15 cellular contexts compared by ENCODE assay signal in the genomic region with DNA sequence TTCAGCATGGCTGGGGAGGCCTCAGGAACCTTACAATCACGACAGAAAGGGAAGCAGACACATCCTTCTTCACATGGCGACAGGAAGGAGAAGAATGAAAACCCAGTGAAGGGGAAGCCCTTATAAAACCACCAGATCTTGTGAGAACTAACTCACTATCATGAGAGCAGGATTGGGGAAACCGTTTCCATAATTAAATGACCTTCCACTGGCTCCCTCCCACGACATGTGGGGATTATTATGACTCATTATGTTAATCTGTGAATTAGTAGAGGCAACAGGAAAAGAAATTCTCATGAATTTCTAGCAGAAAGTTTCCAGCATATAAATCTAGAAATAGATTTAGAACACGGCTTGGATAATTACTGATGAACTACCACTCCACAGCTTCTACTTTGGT.
DNase-seq lines count a peak whose midpoint lies in the region; ATAC-seq, FAIRE-seq and TF ChIP-seq lines count a peak whose summit lies in the region.
"Had no signal": no experiment of that assay in that cellular context is flagged by ENCODE, and none has a peak within 500 bp of the region (broad histone marks: within the 10 kb centered on the region; RNA-seq: fewer than 3 reads in every experiment).

No MANE protein-coding gene starts in this region.

- intact Hi-C loops in HepG2 (cut with micrococcal nuclease; ENCODE audit: unreplicated experiment) = loop anchor here (5.0 kb wide), 4 partner anchors 78 to 187 kb away; no protein-coding TSS in a partner anchor

- H2BK5ac ChIP-seq in H9 (ENCODE audit: insufficient read length, low read length) = no peak overlapping the region

- no peak overlapping the region for H3K14ac ChIP-seq in H9 (ENCODE audit: insufficient read depth, low read length)

- no peak overlapping the region for H3K4ac ChIP-seq in H9 (ENCODE audit: low read depth, low read length)

- H3K9me3 Mint-ChIP-seq in H9 (no peaks in the 10 kb centered on the region), endothelial cell (ENCODE audit: unreplicated experiment) (no peaks in the 10 kb centered on the region)

- H3K23ac ChIP-seq in H9 (ENCODE audit: insufficient read length, low read depth, low read length) = no peak overlapping the region

- CTCF ChIA-PET in HepG2 (lab: Yijun Ruan, JAX; ENCODE audit: low intra/inter-chr PET ratio, low total read pairs) = no interaction called here

- no peak overlapping the region for H3K4me3 ChIP-seq in HepG2 (replicated peaks in 1 of 3; ENCODE audit: insufficient read depth in 1 of 3, low read depth in 2 of 3, low read length in 3 of 3)
- H3K4me3 ChIP-seq: A549 had no signal

- no peak overlapping the region for H3K56ac ChIP-seq in H9 (ENCODE audit: insufficient read length, low read depth, low read length)

- peak overlapping the region in 2 of 3 experiments; percentile 27 to 47; a peak in 2 of 7 replicates for H3K27ac Mint-ChIP-seq in H9
- peak overlapping the region; percentile 98 for H3K27ac Mint-ChIP-seq in endothelial cell (ENCODE audit: unreplicated experiment)
- H3K27ac Mint-ChIP-seq: CD8-positive, alpha-beta memory T cell had no signal

- H3K27me3 ChIP-seq in H9 (ENCODE audit: insufficient read depth, low read length) = no peaks in the 10 kb centered on the region
- no peaks in the 10 kb centered on the region for H3K27me3 ChIP-seq in HepG2 (ENCODE audit: control insufficient read depth in 1 of 2, insufficient read depth in 2 of 2, low read length in 2 of 2)

- H3K4me1 ChIP-seq in H9 (ENCODE audit: insufficient read depth, low read length) = no peaks in the 10 kb centered on the region
- H3K4me1 ChIP-seq in HepG2 (ENCODE audit: insufficient read depth, low read length) = peaks cover 52% of the 10 kb centered on the region
- H3K4me1 ChIP-seq: A549 had no signal

- FAIRE-seq in HepG2 (lab: Jason Lieb, UNC) = no peak
- FAIRE-seq: A549, GM12892 had no signal

- no peak for TF ChIP-seq EP300 in HepG2 (IDR thresholded peaks at IDR 0.05; ENCODE audit: low read depth in 2 of 2, low read length in 2 of 2)
- no peak for TF ChIP-seq EP300 in HepG2 (CRISPR knock-in tag; IDR thresholded peaks at IDR 0.05; ENCODE audit: borderline replicate concordance)

- no peak overlapping the region for H3K4me2 ChIP-seq in H9 (ENCODE audit: insufficient read depth, insufficient read length, low read length)
- H3K4me2 ChIP-seq in HepG2 (ENCODE audit: low read depth, low read length) = no peak overlapping the region
- H3K4me2 ChIP-seq: A549, KMS-11 had no signal

- no peak overlapping the region for H2BK20ac ChIP-seq in H9 (ENCODE audit: low read depth, low read length, poor library complexity, severe bottlenecking)

- TF ChIP-seq CTCF in H9 (conservative IDR thresholded peaks at IDR 0.05) (no peak), endothelial cell (IDR thresholded peaks at IDR 0.05; ENCODE audit: unreplicated experiment) (no peak), HepG2 (CRISPR knock-in tag; IDR thresholded peaks at IDR 0.05) (no peak)

- H4K8ac ChIP-seq in H9 (replicated peaks; ENCODE audit: insufficient read length, low read depth, low read length) = no peak overlapping the region

- POLR2A ChIA-PET in HepG2 (lab: Yijun Ruan, JAX) = no interaction called here

- H2AK5ac ChIP-seq in H9 (ENCODE audit: insufficient read length, low read length) = no peak overlapping the region

- H3K27me3 Mint-ChIP-seq in H9 (ENCODE audit: low read depth) (no peaks in the 10 kb centered on the region), endothelial cell (ENCODE audit: unreplicated experiment) (peaks cover 6% of the 10 kb centered on the region)
- H3K27me3 Mint-ChIP-seq: CD8-positive, alpha-beta memory T cell had no signal

- H3K27ac ChIP-seq in H9 (ENCODE audit: insufficient read length, low read depth, low read length) (no peak overlapping the region), HepG2 (ENCODE audit: extremely low read length, insufficient read depth, low read length) (no peak overlapping the region)
- H3K27ac ChIP-seq: A549, KMS-11 had no signal

- H4K20me1 ChIP-seq in H9 (ENCODE audit: control insufficient read depth, insufficient read depth, insufficient read length) (no peaks in the 10 kb centered on the region), HepG2 (ENCODE audit: insufficient read depth, low read length) (no peaks in the 10 kb centered on the region)

- H3K79me1 ChIP-seq in H9 (ENCODE audit: insufficient read depth, low read depth, low read length, poor library complexity, severe bottlenecking) = no peaks in the 10 kb centered on the region

- no peaks in the 10 kb centered on the region; a peak in 1 of 7 replicates for H3K36me3 Mint-ChIP-seq in H9 (ENCODE audit: insufficient read depth in 1 of 3, low read depth in 3 of 3)
- peaks cover 4% of the 10 kb centered on the region for H3K36me3 Mint-ChIP-seq in endothelial cell (ENCODE audit: low read depth, unreplicated experiment)
- H3K36me3 Mint-ChIP-seq: CD14-positive monocyte; CD8-positive, alpha-beta memory T cell had no signal

- no peak for DNase-seq in H9
- DNase-seq in endothelial cell (ENCODE audit: low spot score) = peak; percentile 15
- DNase-seq in HepG2 (ENCODE audit: low spot score) = no peak
- DNase-seq in CD1c-positive myeloid dendritic cell (ENCODE audit: extremely low spot score) = no peak
- DNase-seq in activated CD4-positive, alpha-beta T cell treated with anti-CD3 and anti-CD28 coated beads for 1 hour = no peak
- DNase-seq: Caco-2; CD8-positive, alpha-beta memory T cell; DMS53 had no signal

- no peak overlapping the region for H2BK120ac ChIP-seq in H9 (ENCODE audit: low read depth, low read length, poor library complexity, severe bottlenecking)

- peaks cover 0 to 3% of the 10 kb centered on the region in 2 experiments; a peak in 1 of 5 replicates for H3K36me3 ChIP-seq in HepG2 (replicated peaks in 1 of 2; ENCODE audit: control insufficient read depth in 1 of 2, insufficient read depth in 2 of 2, low read length in 2 of 2)

- H3K9me3 ChIP-seq in H9 (ENCODE audit: control insufficient read depth, low read depth, low read length) (no peaks in the 10 kb centered on the region), HepG2 (ENCODE audit: low read length) (no peaks in the 10 kb centered on the region)
- H3K9me3 ChIP-seq: A549, Caco-2 had no signal

- H3K79me2 ChIP-seq in H9 (ENCODE audit: insufficient read depth, low read length) (no peaks in the 10 kb centered on the region), HepG2 (ENCODE audit: insufficient read depth, low read length) (peaks cover 44% of the 10 kb centered on the region)

- no peak for ATAC-seq in HepG2
- no peak for ATAC-seq in HG02610 (IDR thresholded peaks at IDR 0.05; ENCODE audit: unreplicated experiment)
- ATAC-seq in HG02623 (IDR thresholded peaks at IDR 0.05; ENCODE audit: unreplicated experiment) = no peak
- ATAC-seq: A549, HCT116 had no signal

- H2AFZ ChIP-seq in H9 (ENCODE audit: low read length) (no peak overlapping the region), HepG2 (ENCODE audit: low read length) (no peak overlapping the region)

- H3K4me3 Mint-ChIP-seq in H9 (no peak overlapping the region), endothelial cell (ENCODE audit: unreplicated experiment) (peak overlapping the region; percentile 53)
- H3K4me3 Mint-ChIP-seq: CD14-positive monocyte; CD8-positive, alpha-beta memory T cell had no signal

- no peak overlapping the region for H3K18ac ChIP-seq in H9 (ENCODE audit: insufficient read length, low read depth, low read length)

- in situ Hi-C loops in HepG2 (cut with HindIII; ENCODE audit: extremely low pct_ligation_motif_present, low pct_unique_long_range_greater_than_20kb) = no loop called here

- H3K9ac ChIP-seq in H9 (ENCODE audit: extremely low read depth, insufficient read length, low read length) (no peak overlapping the region), HepG2 (ENCODE audit: insufficient read depth, low read depth, low read length) (no peak overlapping the region)
- H3K9ac ChIP-seq: KMS-11 had no signal

- H2BK12ac ChIP-seq in H9 (ENCODE audit: insufficient read length, low read depth, low read length) = no peak overlapping the region

- H3K4me1 Mint-ChIP-seq in H9 (no peaks in the 10 kb centered on the region), endothelial cell (ENCODE audit: unreplicated experiment) (peaks cover 15% of the 10 kb centered on the region)
- H3K4me1 Mint-ChIP-seq: CD14-positive monocyte; CD8-positive, alpha-beta memory T cell had no signal

- WGBS in H9 (ENCODE audit: extremely low coverage, insufficient read length, low lambda C conversion rate) = no CpG with 5 or more reads among the region's 5 CpGs
- over 99% methylated on average over 5 of the region's 5 CpGs for WGBS in HepG2 (ENCODE audit: low lambda C conversion rate)

- TF ChIP-seq RAD21 in HepG2 (CRISPR knock-in tag; IDR thresholded peaks at IDR 0.05) = no peak

- BruUV-seq in HepG2 (replicated peaks; lab: Mats Ljungman, UMichigan) = no TSS peak

- no peaks in the 10 kb centered on the region for H3K23me2 ChIP-seq in H9 (ENCODE audit: insufficient read length, low read depth, low read length, poor library complexity, severe bottlenecking)

- TF ChIP-seq POLR2A in HepG2 (IDR thresholded peaks at IDR 0.05; ENCODE audit: insufficient read depth in 1 of 2, low read depth in 2 of 2, low read length in 2 of 2) = no peak

- no peak overlapping the region for H4K91ac ChIP-seq in H9 (ENCODE audit: insufficient read length, low read depth, low read length)

- H4K5ac ChIP-seq in H9 (ENCODE audit: insufficient read length, low read depth, low read length) = no peak overlapping the region

- H3T11ph ChIP-seq in H9 (ENCODE audit: low read length) = no peak overlapping the region

- no peak overlapping the region for H2BK15ac ChIP-seq in H9 (ENCODE audit: low read depth, low read length)

TF ChIP-seq in HepG2, 621 proteins besides CTCF, POLR2A, EP300 and RAD21:
- TF ChIP-seq MAF1 (CRISPR knock-in tag; IDR thresholded peaks at IDR 0.05; ENCODE audit: borderline replicate concordance) = no peak
- no peak for TF ChIP-seq NFRKB (IDR thresholded peaks at IDR 0.05)
- TF ChIP-seq, protein P1, sequence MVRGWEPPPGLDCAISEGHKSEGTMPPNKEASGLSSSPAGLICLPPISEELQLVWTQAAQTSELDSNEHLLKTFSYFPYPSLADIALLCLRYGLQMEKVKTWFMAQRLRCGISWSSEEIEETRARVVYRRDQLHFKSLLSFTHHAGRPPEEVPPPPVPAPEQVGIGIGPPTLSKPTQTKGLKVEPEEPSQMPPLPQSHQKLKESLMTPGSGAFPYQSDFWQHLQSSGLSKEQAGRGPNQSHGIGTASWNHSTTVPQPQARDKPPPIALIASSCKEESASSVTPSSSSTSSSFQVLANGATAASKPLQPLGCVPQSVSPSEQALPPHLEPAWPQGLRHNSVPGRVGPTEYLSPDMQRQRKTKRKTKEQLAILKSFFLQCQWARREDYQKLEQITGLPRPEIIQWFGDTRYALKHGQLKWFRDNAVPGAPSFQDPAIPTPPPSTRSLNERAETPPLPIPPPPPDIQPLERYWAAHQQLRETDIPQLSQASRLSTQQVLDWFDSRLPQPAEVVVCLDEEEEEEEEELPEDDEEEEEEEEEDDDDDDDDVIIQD (CRISPR knock-in tag; IDR thresholded peaks at IDR 0.05; ENCODE audit: low read depth) = 0 out of 2 replicates have a peak, but pooled peaks have one; percentile 22
